ENCODE assay signal across 3 cellular contexts in the genomic region with DNA sequence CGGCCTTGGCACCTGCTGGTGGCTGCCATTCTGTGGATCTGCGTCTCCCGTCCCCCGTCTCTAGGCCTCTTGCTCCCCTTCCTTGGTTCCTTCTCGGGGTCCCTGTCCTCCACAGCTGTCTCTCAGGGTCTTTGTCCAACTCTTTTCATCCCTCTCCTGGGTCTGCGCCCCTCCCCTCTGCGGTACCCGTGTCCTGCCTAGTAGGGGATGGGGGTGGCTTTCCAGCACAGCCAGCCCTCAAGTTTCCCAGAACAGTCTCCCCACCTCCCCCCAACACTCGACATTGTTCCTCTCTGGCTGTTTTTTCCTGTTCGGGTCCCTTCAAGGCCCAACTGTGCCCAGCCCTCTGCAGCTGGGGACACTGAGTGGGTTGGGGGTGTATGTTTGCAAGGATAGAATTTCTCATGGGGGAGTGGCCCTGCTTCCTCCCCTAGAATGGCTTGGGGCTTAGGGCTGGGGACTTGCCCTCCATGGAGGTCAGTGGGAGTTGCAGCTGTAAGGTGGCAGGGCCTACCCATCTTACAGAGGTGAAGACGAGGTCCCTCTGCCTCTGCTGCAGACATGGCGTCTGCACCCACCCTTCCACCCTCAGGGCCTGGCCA.
TF ChIP-seq lines count a peak whose summit lies in the region.

No MANE protein-coding gene starts in this region.

TF ChIP-seq in IMR-90, 13 proteins besides CTCF, POLR2A, EP300 and RAD21:
- TF ChIP-seq MAFK (IDR thresholded peaks at IDR 0.05; ENCODE audit: low read depth, low read length) (no peak), CHD1 (IDR thresholded peaks at IDR 0.05; ENCODE audit: low read depth, low read length) (no peak), FOS (IDR thresholded peaks at IDR 0.05; ENCODE audit: low read depth, low read length) (no peak), MAZ (IDR thresholded peaks at IDR 0.05; ENCODE audit: borderline replicate concordance, low read depth, low read length) (no peak), BHLHE40 (IDR thresholded peaks at IDR 0.05; ENCODE audit: low read depth, low read length) (no peak), SMC3 (IDR thresholded peaks at IDR 0.05; ENCODE audit: low read depth, low read length) (no peak), RFX5 (IDR thresholded peaks at IDR 0.05; ENCODE audit: low read depth, low read length) (no peak), RCOR1 (IDR thresholded peaks at IDR 0.05; ENCODE audit: insufficient replicate concordance, low read length) (no peak)
- TF ChIP-seq, protein P1, sequence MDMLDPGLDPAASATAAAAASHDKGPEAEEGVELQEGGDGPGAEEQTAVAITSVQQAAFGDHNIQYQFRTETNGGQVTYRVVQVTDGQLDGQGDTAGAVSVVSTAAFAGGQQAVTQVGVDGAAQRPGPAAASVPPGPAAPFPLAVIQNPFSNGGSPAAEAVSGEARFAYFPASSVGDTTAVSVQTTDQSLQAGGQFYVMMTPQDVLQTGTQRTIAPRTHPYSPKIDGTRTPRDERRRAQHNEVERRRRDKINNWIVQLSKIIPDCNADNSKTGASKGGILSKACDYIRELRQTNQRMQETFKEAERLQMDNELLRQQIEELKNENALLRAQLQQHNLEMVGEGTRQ (IDR thresholded peaks at IDR 0.05; ENCODE audit: low read depth, low read length), result no peak
TF ChIP-seq in IMR-90: peak in this region for 0.

TF ChIP-seq in endothelial cell of umbilical vein, 7 proteins besides CTCF, POLR2A, EP300 and RAD21:
- TF ChIP-seq POLR2AphosphoS5 (IDR thresholded peaks at IDR 0.05; ENCODE audit: insufficient read depth, low read depth, low read length), result no peak
- TF ChIP-seq EZH2 (IDR thresholded peaks at IDR 0.05; ENCODE audit: borderline replicate concordance, low read depth, low read length, severe bottlenecking), result no peak
- TF ChIP-seq GATA2 (IDR thresholded peaks at IDR 0.05; ENCODE audit: insufficient read depth, insufficient read length, low read depth, low read length), result no peak
- TF ChIP-seq FOS (IDR thresholded peaks at IDR 0.05; ENCODE audit: borderline replicate concordance, insufficient read depth, low read length), result no peak
- TF ChIP-seq MYC (IDR thresholded peaks at IDR 0.05; ENCODE audit: low read depth, low read length), result no peak
- TF ChIP-seq, protein P2, sequence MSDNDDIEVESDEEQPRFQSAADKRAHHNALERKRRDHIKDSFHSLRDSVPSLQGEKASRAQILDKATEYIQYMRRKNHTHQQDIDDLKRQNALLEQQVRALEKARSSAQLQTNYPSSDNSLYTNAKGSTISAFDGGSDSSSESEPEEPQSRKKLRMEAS (IDR thresholded peaks at IDR 0.05; ENCODE audit: insufficient read depth, insufficient read length), result no peak
- no peak for TF ChIP-seq JUN (IDR thresholded peaks at IDR 0.05; ENCODE audit: borderline replicate concordance, insufficient read depth, insufficient read length, low read depth)
TF ChIP-seq in endothelial cell of umbilical vein: peak in this region for 0.

TF ChIP-seq in SK-N-SH, 30 proteins besides CTCF, POLR2A, EP300 and RAD21:
- TF ChIP-seq MEF2A (IDR thresholded peaks at IDR 0.05; ENCODE audit: borderline replicate concordance, low read depth) (no peak), MXI1 (IDR thresholded peaks at IDR 0.05; ENCODE audit: low read depth, low read length) (no peak), FOXJ3 (CRISPR knock-in tag; IDR thresholded peaks at IDR 0.05) (no peak), GABPA (IDR thresholded peaks at IDR 0.05; ENCODE audit: low read depth) (no peak), GATA2 (CRISPR knock-in tag; IDR thresholded peaks at IDR 0.05) (no peak), TAF1 (IDR thresholded peaks at IDR 0.05; ENCODE audit: borderline replicate concordance, low read depth, low read length) (no peak), FOXM1 (IDR thresholded peaks at IDR 0.05; ENCODE audit: low read depth) (no peak), YY1 (IDR thresholded peaks at IDR 0.05; ENCODE audit: low read depth) (no peak), RCOR1 (IDR thresholded peaks at IDR 0.05; ENCODE audit: low read length) (no peak), CHD2 (IDR thresholded peaks at IDR 0.05; ENCODE audit: low read length, partially characterized antibody) (no peak), EZH2phosphoT487 (IDR thresholded peaks at IDR 0.05; ENCODE audit: borderline replicate concordance, low read depth) (no peak), RXRA (IDR thresholded peaks at IDR 0.05; ENCODE audit: borderline replicate concordance, low read depth) (no peak), NRF1 (IDR thresholded peaks at IDR 0.05; ENCODE audit: low read depth, low read length) (no peak), NFIC (IDR thresholded peaks at IDR 0.05; ENCODE audit: borderline replicate concordance) (no peak)
- TF ChIP-seq, protein P3, sequence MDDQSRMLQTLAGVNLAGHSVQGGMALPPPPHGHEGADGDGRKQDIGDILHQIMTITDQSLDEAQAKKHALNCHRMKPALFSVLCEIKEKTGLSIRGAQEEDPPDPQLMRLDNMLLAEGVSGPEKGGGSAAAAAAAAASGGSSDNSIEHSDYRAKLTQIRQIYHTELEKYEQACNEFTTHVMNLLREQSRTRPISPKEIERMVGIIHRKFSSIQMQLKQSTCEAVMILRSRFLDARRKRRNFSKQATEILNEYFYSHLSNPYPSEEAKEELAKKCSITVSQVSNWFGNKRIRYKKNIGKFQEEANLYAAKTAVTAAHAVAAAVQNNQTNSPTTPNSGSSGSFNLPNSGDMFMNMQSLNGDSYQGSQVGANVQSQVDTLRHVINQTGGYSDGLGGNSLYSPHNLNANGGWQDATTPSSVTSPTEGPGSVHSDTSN (IDR thresholded peaks at IDR 0.05), result no peak
- TF ChIP-seq, protein P1 (IDR thresholded peaks at IDR 0.05; ENCODE audit: borderline replicate concordance, low read depth, low read length), result no peak
- TF ChIP-seq, protein P4, sequence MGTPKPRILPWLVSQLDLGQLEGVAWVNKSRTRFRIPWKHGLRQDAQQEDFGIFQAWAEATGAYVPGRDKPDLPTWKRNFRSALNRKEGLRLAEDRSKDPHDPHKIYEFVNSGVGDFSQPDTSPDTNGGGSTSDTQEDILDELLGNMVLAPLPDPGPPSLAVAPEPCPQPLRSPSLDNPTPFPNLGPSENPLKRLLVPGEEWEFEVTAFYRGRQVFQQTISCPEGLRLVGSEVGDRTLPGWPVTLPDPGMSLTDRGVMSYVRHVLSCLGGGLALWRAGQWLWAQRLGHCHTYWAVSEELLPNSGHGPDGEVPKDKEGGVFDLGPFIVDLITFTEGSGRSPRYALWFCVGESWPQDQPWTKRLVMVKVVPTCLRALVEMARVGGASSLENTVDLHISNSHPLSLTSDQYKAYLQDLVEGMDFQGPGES (IDR thresholded peaks at IDR 0.05; ENCODE audit: low read depth, low read length), result no peak
- TF ChIP-seq, protein P2 (IDR thresholded peaks at IDR 0.05; ENCODE audit: low read depth), result no peak
TF ChIP-seq in SK-N-SH: peak in this region for 0.
